Comparison of ENCODE assay signal across 8 cellular contexts in the genomic region with DNA sequence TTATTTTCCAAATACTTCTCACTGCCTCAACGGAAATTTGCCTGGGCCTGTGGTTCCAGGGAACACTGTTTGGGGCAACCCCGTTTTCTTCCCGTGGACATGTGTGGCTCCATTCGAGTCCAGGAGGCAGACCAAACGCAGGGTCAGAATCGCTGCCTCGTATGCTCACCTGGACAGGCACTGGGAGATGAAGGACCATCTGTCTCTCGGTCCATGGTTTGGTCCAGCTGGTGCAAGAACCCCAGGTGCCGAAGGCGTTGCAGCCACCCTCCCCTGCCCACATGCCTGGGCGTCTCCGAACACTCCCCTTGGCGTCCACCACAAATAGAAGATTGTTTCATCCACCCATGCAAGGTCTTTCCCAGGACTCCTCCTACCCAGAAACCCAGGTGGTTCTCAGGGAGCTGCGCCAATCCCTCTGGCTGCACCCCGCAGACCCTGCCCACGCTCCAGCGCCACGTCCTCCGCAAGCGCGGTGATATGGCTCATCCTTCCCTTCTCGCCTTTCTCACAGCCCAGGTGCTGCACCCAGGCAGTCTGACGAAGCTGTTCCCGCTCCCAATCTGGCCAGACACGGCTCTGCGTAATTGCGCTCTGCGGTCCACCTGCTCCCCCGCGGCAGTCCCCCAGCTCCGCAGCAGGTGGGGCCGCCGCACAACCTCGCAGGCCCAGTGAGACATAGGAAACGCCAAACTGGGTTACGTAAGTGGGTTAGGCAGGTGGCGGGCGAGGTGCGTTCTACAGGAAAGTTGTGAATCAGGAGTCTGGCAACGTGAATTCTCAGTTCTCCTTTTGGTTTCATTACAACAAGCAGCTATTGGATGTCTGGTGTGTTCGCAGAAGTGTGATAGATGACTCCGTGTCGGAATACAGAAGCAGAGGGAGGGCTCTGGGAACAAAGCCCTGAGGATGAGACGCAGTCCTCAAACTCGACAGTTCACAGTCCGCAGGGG.
DNase-seq lines count a peak whose midpoint lies in the region; ATAC-seq, FAIRE-seq and TF ChIP-seq lines count a peak whose summit lies in the region.

No MANE protein-coding gene starts in this region.

- POLR2A ChIA-PET in endothelial cell of umbilical vein (lab: Charles Lee), result no interaction called here

- dilution Hi-C loops in endothelial cell of umbilical vein (cut with MboI; ENCODE audit: extremely low pct_ligation_motif_present, low sequenced_read_pairs), result no loop called here

- no peaks in the 10 kb centered on the region for H3K9me3 ChIP-seq in HUES6 (ENCODE audit: control insufficient read depth, insufficient read depth, low read depth, low read length)
- H3K9me3 ChIP-seq in endothelial cell of umbilical vein (replicated peaks; ENCODE audit: control insufficient read depth, insufficient read depth, low read length), result no peaks in the 10 kb centered on the region
- no peaks in the 10 kb centered on the region for H3K9me3 ChIP-seq in mucosa of descending colon
- no peaks in the 10 kb centered on the region for H3K9me3 ChIP-seq in testis

- H3K27ac ChIP-seq in HUES6 (ENCODE audit: low read depth, low read length), result no peak overlapping the region
- no peak overlapping the region for H3K27ac ChIP-seq in endothelial cell of umbilical vein (ENCODE audit: insufficient read depth, low read depth, low read length)
- no peak overlapping the region for H3K27ac ChIP-seq in testis

- no peaks in the 10 kb centered on the region for H3K9me1 ChIP-seq in endothelial cell of umbilical vein (replicated peaks; ENCODE audit: control insufficient read depth, extremely low read depth, insufficient read depth, low read length)

- intact Hi-C loops in endothelial cell of umbilical vein (cut with micrococcal nuclease), result no loop called here
- intact Hi-C loops in mucosa of descending colon (cut with DNase I, micrococcal nuclease), result no loop called here
- intact Hi-C loops in testis (cut with DNase I; ENCODE audit: low total_unique reads), result no loop called here

- FAIRE-seq in endothelial cell of umbilical vein (lab: Jason Lieb, UNC) (no peak), H54 (lab: Jason Lieb, UNC) (no peak)

- ATAC-seq in GM21360 (IDR thresholded peaks at IDR 0.05; ENCODE audit: unreplicated experiment) (peak; percentile 91), mucosa of descending colon (peak; percentile 93)

- TF ChIP-seq POLR2A in endothelial cell of umbilical vein (IDR thresholded peaks at IDR 0.05; ENCODE audit: low read depth, low read length) (no peak), testis (IDR thresholded peaks at IDR 0.05) (no peak), H54 (IDR thresholded peaks at IDR 0.05; ENCODE audit: low read depth, low read length) (no peak)

- H3K79me2 ChIP-seq in endothelial cell of umbilical vein (ENCODE audit: control insufficient read depth, insufficient read depth, low read length), result no peaks in the 10 kb centered on the region

- no peak overlapping the region for H3K9ac ChIP-seq in HUES6 (ENCODE audit: low read length)
- H3K9ac ChIP-seq in endothelial cell of umbilical vein (replicated peaks; ENCODE audit: extremely low read depth, insufficient read depth, low read length), result no peak overlapping the region

- peak overlapping the region; percentile 28 for H3K4me3 ChIP-seq in HUES6 (ENCODE audit: low read depth, low read length)
- H3K4me3 ChIP-seq in endothelial cell of umbilical vein (replicated peaks in 1 of 3; ENCODE audit: insufficient read depth in 1 of 3, low read depth in 1 of 3, low read length in 3 of 3), result peak overlapping the region in 2 of 3 experiments; percentile 11 to 26
- H3K4me3 ChIP-seq in mucosa of descending colon, result no peak overlapping the region
- H3K4me3 ChIP-seq in testis, result peak overlapping the region in 1 of 2 donors; percentile 34

- no peaks in the 10 kb centered on the region for H3K36me3 ChIP-seq in HUES6 (ENCODE audit: control insufficient read depth, insufficient read depth, low read length)
- no peaks in the 10 kb centered on the region for H3K36me3 ChIP-seq in endothelial cell of umbilical vein (ENCODE audit: control insufficient read depth in 2 of 2, extremely low read depth in 1 of 2, insufficient read depth in 2 of 2, low read length in 2 of 2)
- H3K36me3 ChIP-seq in mucosa of descending colon (ENCODE audit: low read depth), result no peaks in the 10 kb centered on the region
- no peaks in the 10 kb centered on the region for H3K36me3 ChIP-seq in testis (ENCODE audit: low read depth, missing control alignments)

- H3K4me1 ChIP-seq in HUES6 (ENCODE audit: control insufficient read depth, insufficient read depth, low read length) (peaks cover 3% of the 10 kb centered on the region; the same call in 1 of the 2 replicates), endothelial cell of umbilical vein (ENCODE audit: control insufficient read depth, extremely low read depth, insufficient read depth, low read length) (peaks cover 3% of the 10 kb centered on the region), mucosa of descending colon (ENCODE audit: low read depth) (peaks cover 13% of the 10 kb centered on the region), testis (peaks cover 6% of the 10 kb centered on the region)

- DNase-seq in DMS153 treated with DMSO at 0.1 percent for 48 hours (lab: John Stamatoyannopoulos, UW; ENCODE audit: unreplicated experiment) (peak; percentile 42), SHP77 (lab: John Stamatoyannopoulos, UW) (peak; percentile 77 to 87), endothelial cell of umbilical vein (ENCODE audit: low read depth, low spot score) (peak; percentile 64), mucosa of descending colon (peak; percentile 64 to 65 (median 65)), testis (peak; percentile 58), H54 (ENCODE audit: insufficient read length, low spot score) (no peak)

- peak overlapping the region; percentile 17 for H3K4me2 ChIP-seq in endothelial cell of umbilical vein (ENCODE audit: insufficient read depth, low read length)

- CTCF ChIA-PET in endothelial cell of umbilical vein (lab: Charles Lee), result interaction anchor here (0.7 to 1.7 kb wide), 5 partner anchors 23 to 70 kb away, joined by 3 to 7 read pairs (median 3); no protein-coding TSS in a partner anchor

- TF ChIP-seq CTCF in endothelial cell of umbilical vein (IDR thresholded peaks at IDR 0.05; ENCODE audit: extremely low read depth in 1 of 2, insufficient read depth in 1 of 2, low read depth in 1 of 2, low read length in 2 of 2) (peak in 1 of 2 donors; percentile 46), mucosa of descending colon (IDR thresholded peaks at IDR 0.05) (peak; percentile 15), testis (IDR thresholded peaks at IDR 0.05) (peak in 2 of 3 experiments; percentile 12 to 24)

- H2AFZ ChIP-seq in endothelial cell of umbilical vein (ENCODE audit: low read depth, low read length), result peak overlapping the region; percentile 12

- no TSS peak for BruUV-seq in endothelial cell of umbilical vein (replicated peaks; lab: Mats Ljungman, UMichigan)

- no peaks in the 10 kb centered on the region for H4K20me1 ChIP-seq in endothelial cell of umbilical vein (replicated peaks; ENCODE audit: control insufficient read depth, extremely low read depth, insufficient read depth, low read length)

- H3K27me3 ChIP-seq in HUES6 (ENCODE audit: control insufficient read depth, insufficient read depth, low read length), result peaks cover 41% of the 10 kb centered on the region
- H3K27me3 ChIP-seq in endothelial cell of umbilical vein (ENCODE audit: control insufficient read depth in 2 of 2, insufficient read depth in 2 of 2, low read length in 2 of 2), result peaks cover 2% of the 10 kb centered on the region in 2 experiments
- H3K27me3 ChIP-seq in testis, result no peaks in the 10 kb centered on the region

- WGBS in testis, 2 donors, result 11% methylated on average over 23 to 46 of the region's 46 CpGs

TF ChIP-seq in endothelial cell of umbilical vein, 7 proteins besides CTCF, POLR2A, EP300 and RAD21:
- TF ChIP-seq MAX (IDR thresholded peaks at IDR 0.05; ENCODE audit: insufficient read depth, insufficient read length) (no peak), FOS (IDR thresholded peaks at IDR 0.05; ENCODE audit: borderline replicate concordance, insufficient read depth, low read length) (no peak), MYC (IDR thresholded peaks at IDR 0.05; ENCODE audit: low read depth, low read length) (no peak), EZH2 (IDR thresholded peaks at IDR 0.05; ENCODE audit: borderline replicate concordance, low read depth, low read length, severe bottlenecking) (no peak), POLR2AphosphoS5 (IDR thresholded peaks at IDR 0.05; ENCODE audit: insufficient read depth, low read depth, low read length) (no peak), GATA2 (IDR thresholded peaks at IDR 0.05; ENCODE audit: insufficient read depth, insufficient read length, low read depth, low read length) (no peak), JUN (IDR thresholded peaks at IDR 0.05; ENCODE audit: borderline replicate concordance, insufficient read depth, insufficient read length, low read depth) (no peak)
